10 cellular contexts compared by ENCODE assay signal in the genomic region with DNA sequence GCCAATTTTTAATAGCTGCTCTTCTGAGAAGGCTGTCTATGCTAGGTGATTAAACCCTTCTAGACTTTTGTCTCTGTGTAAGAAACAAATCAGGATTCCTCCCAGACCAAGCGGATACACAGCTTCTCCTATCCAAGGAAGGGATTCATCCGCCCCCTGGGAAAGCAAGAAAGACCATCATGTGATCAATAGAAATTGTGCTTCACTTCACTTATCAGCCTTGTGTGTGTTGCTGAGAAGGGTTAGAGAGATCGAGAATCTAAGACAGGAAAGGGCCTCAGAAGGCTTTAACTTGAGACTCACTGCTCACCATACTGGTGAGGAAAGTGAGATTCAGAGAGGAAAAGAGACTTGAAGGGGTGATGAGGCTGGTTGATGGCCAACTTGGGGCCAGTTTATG. TPM values are rescaled to one million over a fixed set of nuclear protein-coding genes. Genes with fewer than 3 reads are reported as not detected.
DNase-seq lines count a peak whose midpoint lies in the region; ATAC-seq lines count a peak whose summit lies in the region.
"Had no signal": no experiment of that assay in that cellular context is flagged by ENCODE, and none has a peak within 500 bp of the region (broad histone marks: within the 10 kb centered on the region; RNA-seq: fewer than 3 reads in every experiment).

No MANE protein-coding gene starts in this region.

- peak overlapping the region; percentile 97 for H3K4me3 Mint-ChIP-seq in activated naive CD4-positive, alpha-beta T cell treated with anti-CD3 and anti-CD28 coated beads, Interleukin-2, amount 50 U/mL, for 24 hours
- peak overlapping the region; percentile 98 for H3K4me3 Mint-ChIP-seq in activated naive CD8-positive, alpha-beta T cell treated with anti-CD3 and anti-CD28 coated beads, Interleukin-2, amount 10 ng/mL, durations not matched to agents 7 days and 5 days

- peak overlapping the region; percentile 94 for H3K4me3 ChIP-seq in iPS-20b (ENCODE audit: low read length)
- peak overlapping the region; percentile 57 for H3K4me3 ChIP-seq in thymus (ENCODE audit: low read length)

- H3K36me3 ChIP-seq in iPS-20b (ENCODE audit: insufficient read depth, low read depth, low read length) (peaks cover 7% of the 10 kb centered on the region; the same call in 1 of the 2 replicates), thymus (ENCODE audit: control insufficient read depth, insufficient read depth) (peaks cover 12% of the 10 kb centered on the region)
- H3K36me3 ChIP-seq: colonic mucosa had no signal

- no peak overlapping the region for H3K27ac ChIP-seq in iPS-20b (ENCODE audit: low read length)
- no peak overlapping the region for H3K27ac ChIP-seq in thymus (ENCODE audit: low read depth)

- WGBS in thymus: 94% methylated on average over 3 of the region's 3 CpGs

- ATAC-seq in activated naive CD8-positive, alpha-beta T cell treated with anti-CD3 and anti-CD28 coated beads, Interleukin-2, amount 10 ng/mL, durations not matched to agents 7 days and 5 days (ENCODE audit: low read depth): no peak
- no peak for ATAC-seq in GM21619 (IDR thresholded peaks at IDR 0.05; ENCODE audit: unreplicated experiment)
- ATAC-seq in HG03439 (IDR thresholded peaks at IDR 0.05; ENCODE audit: unreplicated experiment): no peak

- H3K27ac Mint-ChIP-seq in activated naive CD4-positive, alpha-beta T cell treated with anti-CD3 and anti-CD28 coated beads, Interleukin-2, amount 50 U/mL, for 24 hours: peak overlapping the region; percentile 97
- H3K27ac Mint-ChIP-seq in activated naive CD8-positive, alpha-beta T cell treated with anti-CD3 and anti-CD28 coated beads, Interleukin-2, amount 10 ng/mL, durations not matched to agents 7 days and 5 days: peak overlapping the region; percentile 97

- no peaks in the 10 kb centered on the region for H3K9me3 Mint-ChIP-seq in activated naive CD4-positive, alpha-beta T cell treated with anti-CD3 and anti-CD28 coated beads, Interleukin-2, amount 50 U/mL, for 24 hours
- peaks cover 1% of the 10 kb centered on the region for H3K9me3 Mint-ChIP-seq in activated naive CD8-positive, alpha-beta T cell treated with anti-CD3 and anti-CD28 coated beads, Interleukin-2, amount 10 ng/mL, durations not matched to agents 7 days and 5 days

- no peaks in the 10 kb centered on the region for H3K27me3 ChIP-seq in iPS-20b (ENCODE audit: insufficient read depth, low read length)
- H3K27me3 ChIP-seq in thymus (ENCODE audit: control insufficient read depth, insufficient read depth): no peaks in the 10 kb centered on the region
- H3K27me3 ChIP-seq: colonic mucosa had no signal

- H3K9ac ChIP-seq in iPS-20b (ENCODE audit: low read depth, low read length): peak overlapping the region; percentile 89; the same call in 1 of the 2 replicates

- peaks cover 9% of the 10 kb centered on the region for H3K4me1 ChIP-seq in iPS-20b (ENCODE audit: insufficient read depth, low read length)
- peaks cover 10% of the 10 kb centered on the region for H3K4me1 ChIP-seq in thymus (ENCODE audit: control insufficient read depth, insufficient read depth, low read length)

- POLR2A ChIA-PET in activated naive CD8-positive, alpha-beta T cell treated with anti-CD3 and anti-CD28 coated beads, Interleukin-2, amount 10 ng/mL, durations not matched to agents 7 days and 5 days (lab: Charles Lee): interaction anchor here (0.6 kb wide), 1 partner anchor 27 kb away, joined by 4 read pairs; the partner anchor contains the start of gene DLK2

- no peaks in the 10 kb centered on the region for H3K27me3 Mint-ChIP-seq in activated naive CD4-positive, alpha-beta T cell treated with anti-CD3 and anti-CD28 coated beads, Interleukin-2, amount 50 U/mL, for 24 hours
- H3K27me3 Mint-ChIP-seq in activated naive CD8-positive, alpha-beta T cell treated with anti-CD3 and anti-CD28 coated beads, Interleukin-2, amount 10 ng/mL, durations not matched to agents 7 days and 5 days: no peaks in the 10 kb centered on the region

- no peak for DNase-seq in activated naive CD4-positive, alpha-beta T cell treated with anti-CD3 and anti-CD28 coated beads, Interleukin-2, amount 50 U/mL, for 16 hours
- DNase-seq in activated naive CD8-positive, alpha-beta T cell treated with anti-CD3 and anti-CD28 coated beads, Interleukin-2, amount 10 ng/mL, durations not matched to agents 7 days and 5 days: no peak
- no peak for DNase-seq in hypothalamus (lab: John Stamatoyannopoulos, UW)
- DNase-seq: colonic mucosa; NK-92 treated with Interleukin-12 subunit alpha and Interleukin-12 subunit beta, amount 100 ng/mL, for 24 hours had no signal

- H3K36me3 Mint-ChIP-seq in activated naive CD4-positive, alpha-beta T cell treated with anti-CD3 and anti-CD28 coated beads, Interleukin-2, amount 50 U/mL, for 24 hours: peaks cover 2% of the 10 kb centered on the region
- peaks cover 5% of the 10 kb centered on the region for H3K36me3 Mint-ChIP-seq in activated naive CD8-positive, alpha-beta T cell treated with anti-CD3 and anti-CD28 coated beads, Interleukin-2, amount 10 ng/mL, durations not matched to agents 7 days and 5 days

- no peaks in the 10 kb centered on the region for H3K9me3 ChIP-seq in iPS-20b (ENCODE audit: insufficient read depth, low read depth, low read length)
- H3K9me3 ChIP-seq in thymus (ENCODE audit: control insufficient read depth): no peaks in the 10 kb centered on the region
- H3K9me3 ChIP-seq: colonic mucosa had no signal

- peaks cover 24% of the 10 kb centered on the region for H3K4me1 Mint-ChIP-seq in activated naive CD4-positive, alpha-beta T cell treated with anti-CD3 and anti-CD28 coated beads, Interleukin-2, amount 50 U/mL, for 24 hours
- peaks cover 14% of the 10 kb centered on the region for H3K4me1 Mint-ChIP-seq in activated naive CD8-positive, alpha-beta T cell treated with anti-CD3 and anti-CD28 coated beads, Interleukin-2, amount 10 ng/mL, durations not matched to agents 7 days and 5 days

RNA-seq across cellular contexts. Expression of gene ABCC10, which starts 1.5 kb away (rescaled TPM):
- total RNA-seq in activated naive CD8-positive, alpha-beta T cell treated with anti-CD3 and anti-CD28 coated beads, Interleukin-2, amount 10 ng/mL, durations not matched to agents 7 days and 5 days: 10 to 100 TPM; 51.0 to 58.3 TPM
- polyA plus RNA-seq in thymus: 47.6 TPM

RNA-seq across cellular contexts. Expression of gene DLK2, which starts 26.5 kb away (rescaled TPM):
- under 1 TPM; 0.30 to 0.37 TPM for total RNA-seq in activated naive CD8-positive, alpha-beta T cell treated with anti-CD3 and anti-CD28 coated beads, Interleukin-2, amount 10 ng/mL, durations not matched to agents 7 days and 5 days
- polyA plus RNA-seq in thymus: 10.0 TPM

RNA-seq across cellular contexts. Expression of gene TJAP1, which starts 48.5 kb away (rescaled TPM):
- 10 to 100 TPM; 42.7 to 47.6 TPM for total RNA-seq in activated naive CD8-positive, alpha-beta T cell treated with anti-CD3 and anti-CD28 coated beads, Interleukin-2, amount 10 ng/mL, durations not matched to agents 7 days and 5 days
- polyA plus RNA-seq in thymus: 32.1 TPM

RNA-seq across cellular contexts. Expression of gene ZNF318, which starts 59.4 kb away (rescaled TPM):
- total RNA-seq in activated naive CD8-positive, alpha-beta T cell treated with anti-CD3 and anti-CD28 coated beads, Interleukin-2, amount 10 ng/mL, durations not matched to agents 7 days and 5 days: 10 to 100 TPM; 17.0 to 18.2 TPM
- polyA plus RNA-seq in thymus: 9.2 TPM
